ENCODE assay signal across 8 cellular contexts in genomic region chr10:86522385-86522855, GRCh38. TPM values are rescaled to one million over a fixed set of nuclear protein-coding genes. Genes with fewer than 3 reads are reported as not detected.
DNase-seq lines count a peak whose midpoint lies in the region; ATAC-seq, FAIRE-seq and TF ChIP-seq lines count a peak whose summit lies in the region.

No MANE protein-coding gene starts in this region.

- H3K9me3 ChIP-seq in keratinocyte (ENCODE audit: control insufficient read depth, low read depth, low read length) = no peaks in the 10 kb centered on the region

- peaks cover 57% of the 10 kb centered on the region for H3K4me1 Mint-ChIP-seq in activated naive CD8-positive, alpha-beta T cell (ENCODE audit: low read depth)

- peak overlapping the region; percentile 98 for H3K4me3 Mint-ChIP-seq in activated naive CD8-positive, alpha-beta T cell

- H3K27ac Mint-ChIP-seq in activated naive CD8-positive, alpha-beta T cell = peak overlapping the region; percentile 97

- peaks cover 3% of the 10 kb centered on the region for H3K36me3 Mint-ChIP-seq in activated naive CD8-positive, alpha-beta T cell

- H3K9me3 Mint-ChIP-seq in activated naive CD8-positive, alpha-beta T cell (ENCODE audit: low read depth) = no peaks in the 10 kb centered on the region

- CTCF ChIA-PET in HEK293T (lab: Yijun Ruan, JAX) = no interaction called here

- dilution Hi-C loops in keratinocyte (cut with MboI; ENCODE audit: extremely low pct_ligation_motif_present, low sequenced_read_pairs) = no loop called here

- peaks cover 69% of the 10 kb centered on the region for H3K79me2 ChIP-seq in keratinocyte (ENCODE audit: control insufficient read depth, insufficient read depth, low read length)

- peaks cover 6% of the 10 kb centered on the region for H4K20me1 ChIP-seq in keratinocyte (ENCODE audit: control insufficient read depth, extremely low read depth, insufficient read depth, low read length)

- peak overlapping the region; percentile 88 for H2AFZ ChIP-seq in keratinocyte (ENCODE audit: control insufficient read depth, low read length)

- peak overlapping the region; percentile 99 for H3K4me2 ChIP-seq in keratinocyte (ENCODE audit: control insufficient read depth, extremely low read depth, insufficient read depth, low read depth, low read length)

- H3K27me3 ChIP-seq in keratinocyte (ENCODE audit: control insufficient read depth, extremely low read depth, insufficient read depth, low read length) = no peaks in the 10 kb centered on the region

- H3K4me3 ChIP-seq in AG09309 (ENCODE audit: control insufficient read depth, low read depth, low read length) (peak overlapping the region; percentile 77), keratinocyte (ENCODE audit: control insufficient read depth in 2 of 3, extremely low read depth in 1 of 3, insufficient read depth in 2 of 3, low read depth in 1 of 3, low read length in 3 of 3) (peak overlapping the region; percentile 92 to 97 (median 94))

- TF ChIP-seq CTCF in AG09309 (IDR thresholded peaks at IDR 0.05; ENCODE audit: control insufficient read depth, insufficient read depth, low read depth, low read length, missing control alignments) = peak; percentile 1
- TF ChIP-seq CTCF in keratinocyte (optimal IDR thresholded peaks at IDR 0.05 in 1 of 3, IDR thresholded peaks at IDR 0.05 in 1 of 3, conservative IDR thresholded peaks at IDR 0.05 in 1 of 3; ENCODE audit: extremely low read depth in 1 of 3, insufficient read depth in 2 of 3, low read length in 3 of 3) = no peak

- H3K27ac ChIP-seq in keratinocyte (ENCODE audit: control insufficient read depth, insufficient read depth, low read length) (peak overlapping the region; percentile 60), temporal lobe (ENCODE audit: low read depth, low read length) (peak overlapping the region; percentile 63)

- no peak for DNase-seq in AG09309 (ENCODE audit: low read depth)
- DNase-seq in HEK293T (ENCODE audit: extremely low spot score) = no peak
- no peak for DNase-seq in keratinocyte (ENCODE audit: low read depth, low spot score)
- DNase-seq in NCI-H2171 (lab: John Stamatoyannopoulos, UW) = no peak

- POLR2A ChIA-PET in HEK293T (lab: Yijun Ruan, JAX) = interaction anchor here (1.2 to 2.5 kb wide), 2 partner anchors 71 to 122 kb away, joined by 3 to 11 read pairs; no protein-coding TSS in a partner anchor

- H3K27me3 Mint-ChIP-seq in activated naive CD8-positive, alpha-beta T cell = no peaks in the 10 kb centered on the region

- H3K9ac ChIP-seq in keratinocyte (ENCODE audit: control insufficient read depth, extremely low read depth, insufficient read depth, low read length) = peak overlapping the region; percentile 90

- ATAC-seq in GM19463 (IDR thresholded peaks at IDR 0.05; ENCODE audit: unreplicated experiment) (no peak), HG03469 (IDR thresholded peaks at IDR 0.05; ENCODE audit: unreplicated experiment) (no peak)

- H3K9me1 ChIP-seq in keratinocyte (ENCODE audit: control insufficient read depth, extremely low read depth, insufficient read depth, low read length) = no peaks in the 10 kb centered on the region

- no peak for FAIRE-seq in keratinocyte (lab: Jason Lieb, UNC)

- H3K4me1 ChIP-seq in keratinocyte (ENCODE audit: control insufficient read depth, extremely low read depth, insufficient read depth, low read length) = peaks cover 20% of the 10 kb centered on the region

- peaks cover 1 to 6% of the 10 kb centered on the region in 2 experiments for H3K36me3 ChIP-seq in keratinocyte (ENCODE audit: control insufficient read depth in 2 of 2, extremely low read depth in 1 of 2, insufficient read depth in 2 of 2, low read length in 2 of 2)

TF ChIP-seq in HEK293T, 16 proteins besides CTCF, POLR2A, EP300 and RAD21:
- TF ChIP-seq ZNF384 (IDR thresholded peaks at IDR 0.05) (peak; percentile 82), CTBP1 (IDR thresholded peaks at IDR 0.05; ENCODE audit: borderline replicate concordance) (peak; percentile 61; the same call in 1 of the 2 replicates), PKNOX1 (IDR thresholded peaks at IDR 0.05) (peak; percentile 55), HDGF (IDR thresholded peaks at IDR 0.05; ENCODE audit: borderline replicate concordance) (no peak)

RNA-seq across cellular contexts. Expression of gene WAPL, which starts 0.8 kb away (rescaled TPM):
- 15.8 to 26.2 TPM (median 18.9 TPM) in 3 replicates for polyA plus RNA-seq in keratinocyte
- polyA plus RNA-seq in keratinocyte (2011; ENCODE audit: low read depth) = 53.2 TPM
- polyA plus RNA-seq in keratinocyte (2011; cell fraction: cytosol; rRNA removed) = 14.2 and 24.7 TPM in 2 replicates
- polyA plus RNA-seq in keratinocyte (2011; cell fraction: nucleus; rRNA removed) = 22.3 and 30.6 TPM in 2 replicates
- polyA plus RNA-seq in keratinocyte (2012; ENCODE audit: low replicate concordance) = 25.2 and 29.6 TPM in 2 replicates
- 17.3 to 39.5 TPM (median 19.1 TPM) in 3 replicates for polyA minus RNA-seq in keratinocyte
- 18.6 TPM for polyA minus RNA-seq in keratinocyte (2011; cell fraction: cytosol; rRNA and poly(A)+ RNA removed)
- polyA minus RNA-seq in keratinocyte (2011; cell fraction: nucleus; rRNA and poly(A)+ RNA removed) = 29.4 and 56.1 TPM in 2 replicates
- total RNA-seq in temporal lobe = 50.6 TPM
